Comparison of ENCODE assay signal across 10 cellular contexts in the genomic region with DNA sequence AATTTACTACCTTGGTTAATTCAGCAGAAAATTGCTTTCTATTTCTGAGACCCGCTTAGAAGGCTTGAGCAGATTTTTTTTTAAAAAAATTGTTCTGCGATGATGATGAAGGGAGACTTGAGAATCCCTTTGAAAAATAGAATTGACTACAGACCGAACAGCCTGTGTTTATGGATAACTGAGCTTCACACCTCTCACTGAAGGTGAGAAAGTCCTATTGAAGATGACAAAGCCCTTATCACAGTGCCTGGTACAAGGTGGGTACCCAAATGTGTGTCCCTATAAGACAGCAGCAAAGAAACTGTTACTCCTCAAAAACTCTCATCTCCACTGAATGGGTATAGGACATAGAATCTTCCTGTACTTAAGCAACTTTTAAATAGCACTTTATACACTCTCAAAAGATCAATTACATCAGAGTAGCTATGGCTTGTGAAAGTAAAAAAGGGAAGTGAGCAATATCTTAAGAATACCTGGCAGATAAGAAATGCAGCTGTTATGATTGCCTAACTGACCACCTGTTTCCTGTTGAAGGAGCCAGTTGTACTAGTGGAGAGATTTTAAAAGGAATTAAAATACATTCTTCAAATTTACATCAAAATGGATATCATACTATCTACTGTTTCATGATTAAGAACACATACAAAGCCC.
DNase-seq lines count a peak whose midpoint lies in the region; ATAC-seq lines count a peak whose summit lies in the region.
"Had no signal": no experiment of that assay in that cellular context is flagged by ENCODE, and none has a peak within 500 bp of the region (broad histone marks: within the 10 kb centered on the region; RNA-seq: fewer than 3 reads in every experiment).

No MANE protein-coding gene starts in this region.

- peak overlapping the region; percentile 62 for H3K27ac Mint-ChIP-seq in memory B cell
- H3K27ac Mint-ChIP-seq: activated naive CD8-positive, alpha-beta T cell; stimulated activated effector memory CD8-positive, alpha-beta T cell treated with anti-CD3 and anti-CD28 coated beads, Interleukin-12 subunit alpha, Interleukin-12 subunit beta, amount 100 ng/mL, for 72 hours had no signal

- DNase-seq in NOMO-1 treated with DMSO at 0.1 percent for 48 hours (lab: John Stamatoyannopoulos, UW; ENCODE audit: unreplicated experiment) (peak; percentile 96), memory B cell (ENCODE audit: low spot score in 2 of 2) (peak in 1 of 2 donors; percentile 5), retina (no peak), NCI-H1930 (lab: John Stamatoyannopoulos, UW) (no peak), cerebellar nuclear complex (lab: John Stamatoyannopoulos, UW) (no peak)
- DNase-seq in activated effector memory CD4-positive, alpha-beta T cell treated with Interleukin-2 at 50 U/mL for 16 hours = no peak

- H3K27me3 Mint-ChIP-seq in memory B cell = no peaks in the 10 kb centered on the region
- H3K27me3 Mint-ChIP-seq: activated naive CD8-positive, alpha-beta T cell had no signal

- H3K9me3 Mint-ChIP-seq in memory B cell = peaks cover 9% of the 10 kb centered on the region

- H3K36me3 Mint-ChIP-seq in memory B cell = no peaks in the 10 kb centered on the region
- H3K36me3 Mint-ChIP-seq: activated naive CD8-positive, alpha-beta T cell; stimulated activated effector memory CD8-positive, alpha-beta T cell treated with anti-CD3 and anti-CD28 coated beads, Interleukin-12 subunit alpha, Interleukin-12 subunit beta, amount 100 ng/mL, for 72 hours had no signal

- peak; percentile 100 for ATAC-seq in GM19043 (IDR thresholded peaks at IDR 0.05; ENCODE audit: low read depth, unreplicated experiment)
- peak; percentile 100 for ATAC-seq in HG02973 (IDR thresholded peaks at IDR 0.05; ENCODE audit: unreplicated experiment)
- ATAC-seq in memory B cell (ENCODE audit: low read depth) = peak; percentile 98
- ATAC-seq: stimulated activated effector memory CD8-positive, alpha-beta T cell treated with anti-CD3 and anti-CD28 coated beads, Interleukin-12 subunit alpha, Interleukin-12 subunit beta, amount 100 ng/mL, for 72 hours had no signal

- H3K4me3 Mint-ChIP-seq in memory B cell = no peak overlapping the region
- H3K4me3 Mint-ChIP-seq: activated naive CD8-positive, alpha-beta T cell; stimulated activated effector memory CD8-positive, alpha-beta T cell treated with anti-CD3 and anti-CD28 coated beads, Interleukin-12 subunit alpha, Interleukin-12 subunit beta, amount 100 ng/mL, for 72 hours had no signal

- H3K4me1 Mint-ChIP-seq in memory B cell = peaks cover 4% of the 10 kb centered on the region
- H3K4me1 Mint-ChIP-seq: stimulated activated effector memory CD8-positive, alpha-beta T cell treated with anti-CD3 and anti-CD28 coated beads, Interleukin-12 subunit alpha, Interleukin-12 subunit beta, amount 100 ng/mL, for 72 hours had no signal
